33 cellular contexts compared by ENCODE assay signal in genomic region chr10:61173450-61173849, GRCh38.
"Had no signal": no experiment of that assay in that cellular context is flagged by ENCODE, and none has a peak within 500 bp of the region (broad histone marks: within the 10 kb centered on the region; RNA-seq: fewer than 3 reads in every experiment).

No MANE protein-coding gene starts in this region.

- H3K36me3 ChIP-seq: adrenal gland, brain microvascular endothelial cell, breast epithelium had no signal

- H3K27ac ChIP-seq: adrenal gland, body of pancreas, brain microvascular endothelial cell, breast epithelium, VCaP had no signal

- H3K9me3 ChIP-seq: adrenal gland, body of pancreas, breast epithelium had no signal

- FAIRE-seq: astrocyte, TTC549 had no signal

- H3K4me1 ChIP-seq: adrenal gland, body of pancreas, breast epithelium had no signal

- H3K4me3 ChIP-seq: adrenal gland, body of pancreas, breast epithelium had no signal

- DNase-seq: activated B cell treated with CpG ODN at 0.5 μM for 24 hours; activated CD4-positive, alpha-beta memory T cell treated with anti-CD3 and anti-CD28 coated beads for 36 hours; activated CD4-positive, alpha-beta T cell treated with anti-CD3 and anti-CD28 coated beads for 4 hours; activated CD4-positive, alpha-beta T cell treated with anti-CD3 and anti-CD28 coated beads, Interleukin-2, amount 10 ng/mL, durations not matched to agents 24 days and 14 days; activated CD4-positive, alpha-beta T cell treated with anti-CD3 and anti-CD28 coated beads, Interleukin-2, amount 50 U/mL, for 1 hour; activated CD4-positive, alpha-beta T cell treated with anti-CD3 and anti-CD28 coated beads, Interleukin-2, amount 50 U/mL, for 4 hours; activated CD4-positive, CD25-positive, alpha-beta regulatory T cell treated with anti-CD3 and anti-CD28 coated beads, Interleukin-2, amount 50 U/mL, for 72 hours; activated CD8-positive, alpha-beta memory T cell treated with anti-CD3 and anti-CD28 coated beads, Interleukin-2, amount 50 U/mL, for 4 hours; activated CD8-positive, alpha-beta T cell treated with anti-CD3 and anti-CD28 coated beads for 36 hours; activated effector memory CD4-positive, alpha-beta T cell treated with anti-CD3 and anti-CD28 coated beads, Interleukin-2, amount 50 U/mL, for 16 hours; activated gamma-delta T cell treated with Interleukin-2 at 50 U/mL for 16 hours; activated naive CD4-positive, alpha-beta T cell; activated naive CD4-positive, alpha-beta T cell treated with anti-CD3 and anti-CD28 coated beads for 36 hours; activated naive CD4-positive, alpha-beta T cell treated with anti-CD3 and anti-CD28 coated beads, Interleukin-2, amount 50 U/mL, for 16 hours; activated naive CD8-positive, alpha-beta T cell treated with anti-CD3 and anti-CD28 coated beads for 36 hours; activated T-cell treated with anti-CD3 and anti-CD28 coated beads for 4 hours; activated T-cell treated with anti-CD3 and anti-CD28 coated beads, Interleukin-2, amount 50 U/mL, for 1 hour; activated T-cell treated with anti-CD3 and anti-CD28 coated beads, Interleukin-2, amount 50 U/mL, for 4 hours; activated T-cell treated with anti-CD3 and anti-CD28 coated beads, Interleukin-2, amount 50 U/mL, for 72 hours; adrenal gland; amniotic stem cell; aorta; body of pancreas; brain microvascular endothelial cell; central memory CD4-positive, alpha-beta T cell; T-helper 2 cell; T-helper 9 cell had no signal

- H3K27me3 ChIP-seq: adrenal gland, body of pancreas, brain microvascular endothelial cell, breast epithelium had no signal

- ATAC-seq: activated CD8-positive, alpha-beta T cell treated with anti-CD3 and anti-CD28 coated beads for 36 hours; activated naive CD4-positive, alpha-beta T cell treated with anti-CD3 and anti-CD28 coated beads, Interleukin-2, amount 50 U/mL, for 72 hours; activated T-cell treated with anti-CD3 and anti-CD28 coated beads, Interleukin-2, amount 50 U/mL, for 4 hours; activated T-cell treated with anti-CD3 and anti-CD28 coated beads, Interleukin-2, amount 50 U/mL, for 72 hours; activated T-helper 17 cell treated with anti-CD3 and anti-CD28 coated beads, Interleukin-2, amount 50 U/mL, for 72 hours; body of pancreas had no signal
